Comparison of ENCODE assay signal across 11 cellular contexts in the genomic region with DNA sequence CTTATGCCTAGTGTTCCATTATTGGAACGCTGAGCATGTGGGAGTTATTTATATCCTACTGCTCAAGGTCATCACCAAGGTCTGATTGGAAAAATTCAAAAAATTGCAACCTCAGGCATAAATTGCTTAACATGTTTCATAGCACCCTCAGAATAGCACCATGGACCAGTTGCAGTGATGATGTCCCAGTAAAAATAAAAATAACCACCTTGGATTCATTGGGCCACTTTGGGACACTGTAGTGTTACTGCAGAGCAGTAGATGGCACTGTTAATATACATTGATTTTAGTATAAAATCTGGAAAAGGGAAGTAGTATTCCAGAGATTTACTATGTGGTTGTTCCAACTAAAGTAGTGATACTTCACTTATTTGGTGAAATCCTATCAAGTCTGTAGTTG. TPM values are rescaled to one million over a fixed set of nuclear protein-coding genes. Genes with fewer than 3 reads are reported as not detected.
A peak's percentile ranks its signal among the peaks of the same experiment; 100 is the strongest.
DNase-seq lines count a peak whose midpoint lies in the region; ATAC-seq and TF ChIP-seq lines count a peak whose summit lies in the region.
"Had no signal": no experiment of that assay in that cellular context is flagged by ENCODE, and none has a peak within 500 bp of the region (broad histone marks: within the 10 kb centered on the region; RNA-seq: fewer than 3 reads in every experiment).

No MANE protein-coding gene starts in this region.

- H4K20me1 ChIP-seq in IMR-90 (ENCODE audit: insufficient read depth, low read length) = no peaks in the 10 kb centered on the region

- H3K9me1 ChIP-seq in IMR-90 (ENCODE audit: insufficient read depth, low read length) = no peaks in the 10 kb centered on the region

- H2AK5ac ChIP-seq in IMR-90 (ENCODE audit: low read depth, low read length) = no peak overlapping the region

- no peak overlapping the region for H2BK20ac ChIP-seq in IMR-90 (ENCODE audit: low read depth, low read length)

- peak; percentile 65 for ATAC-seq in IMR-90 (ENCODE audit: low read depth)
- ATAC-seq in HG03442 (IDR thresholded peaks at IDR 0.05; ENCODE audit: unreplicated experiment) = no peak
- ATAC-seq: naive thymus-derived CD4-positive, alpha-beta T cell had no signal

- no peak overlapping the region for H3K4me3 ChIP-seq in BE2C (ENCODE audit: low read depth, low read length)
- H3K4me3 ChIP-seq in IMR-90 (ENCODE audit: insufficient read depth, low read depth, low read length) = no peak overlapping the region

- H3K56ac ChIP-seq in IMR-90 (ENCODE audit: extremely low read depth, insufficient read depth, low read length) = no peak overlapping the region

- peak; percentile 49 for TF ChIP-seq RAD21 in IMR-90 (IDR thresholded peaks at IDR 0.05; ENCODE audit: low read length)

- no peak overlapping the region for H3K4me2 ChIP-seq in IMR-90 (ENCODE audit: low read depth, low read length)

- no TSS peak for BruUV-seq in IMR-90 (replicated peaks; lab: Mats Ljungman, UMichigan)

- intact Hi-C loops in IMR-90 (cut with micrococcal nuclease) = no loop called here

- no CpG with 5 or more reads among the region's 1 CpG for WGBS in IMR-90 (ENCODE audit: extremely low coverage in 2 of 2, insufficient read length in 1 of 2), 2 experiments

- H3K4me1 ChIP-seq in BE2C (no peaks in the 10 kb centered on the region), IMR-90 (ENCODE audit: control insufficient read depth, insufficient read depth, low read length) (no peaks in the 10 kb centered on the region)

- in situ Hi-C loops in IMR-90 (cut with MboI; ENCODE audit: low sequenced_read_pairs) = loop anchor here (10.0 kb wide), 1 partner anchor 167 kb away; no protein-coding TSS in a partner anchor

- H3K18ac ChIP-seq in IMR-90 (ENCODE audit: low read depth, low read length) = no peak overlapping the region

- CTCF ChIA-PET in IMR-90 (lab: Yijun Ruan, JAX) = interaction anchor here (0.6 to 1.4 kb wide), 3 partner anchors 138 to 318 kb away, joined by 3 to 6 read pairs (median 6); no protein-coding TSS in a partner anchor

- POLR2A ChIA-PET in IMR-90 (lab: Charles Lee; ENCODE audit: unreplicated experiment) = no interaction called here

- peak; percentile 46 for TF ChIP-seq CTCF in BE2C (IDR thresholded peaks at IDR 0.05; ENCODE audit: low read depth, low read length)
- peak; percentile 52 for TF ChIP-seq CTCF in IMR-90 (conservative IDR thresholded peaks at IDR 0.05; ENCODE audit: low read depth, low read length)

- H4K91ac ChIP-seq in IMR-90 (ENCODE audit: insufficient read depth, low read depth, low read length) = no peak overlapping the region

- no peaks in the 10 kb centered on the region for H3K79me1 ChIP-seq in IMR-90 (ENCODE audit: low read depth in 1 of 2, low read length in 2 of 2)

- no peak overlapping the region for H3K14ac ChIP-seq in IMR-90 (replicated peaks; ENCODE audit: low read depth, low read length)

- TF ChIP-seq POLR2A in IMR-90 (IDR thresholded peaks at IDR 0.05; ENCODE audit: low read depth, low read length) = no peak

- no peak overlapping the region for H4K5ac ChIP-seq in IMR-90 (ENCODE audit: low read depth, low read length)

- H3K9me3 ChIP-seq in BE2C = no peaks in the 10 kb centered on the region
- H3K9me3 ChIP-seq in IMR-90 (ENCODE audit: control insufficient read depth, insufficient read depth, low read length) = no peaks in the 10 kb centered on the region

- H3K4ac ChIP-seq in IMR-90 (ENCODE audit: low read depth, low read length) = no peak overlapping the region

- H2BK15ac ChIP-seq in IMR-90 (ENCODE audit: low read depth, low read length) = no peak overlapping the region

- H4K8ac ChIP-seq in IMR-90 (ENCODE audit: low read depth in 2 of 2, low read length in 2 of 2) = no peak overlapping the region

- no peak overlapping the region for H2BK5ac ChIP-seq in IMR-90 (ENCODE audit: low read depth, low read length, poor library complexity, severe bottlenecking)

- H2BK120ac ChIP-seq in IMR-90 (ENCODE audit: low read depth, low read length) = no peak overlapping the region

- peaks cover 3% of the 10 kb centered on the region; the same call in 1 of the 2 replicates for H3K27me3 ChIP-seq in BE2C
- H3K27me3 ChIP-seq in IMR-90 (ENCODE audit: control insufficient read depth, insufficient read depth, low read length) = peaks cover 7% of the 10 kb centered on the region; the same call in 1 of the 2 replicates

- no peak overlapping the region for H3K9ac ChIP-seq in IMR-90 (ENCODE audit: low read depth, low read length)

- no peak overlapping the region for H2AK9ac ChIP-seq in IMR-90 (replicated peaks; ENCODE audit: low read depth, low read length, poor library complexity)

- no peak overlapping the region for H3K27ac ChIP-seq in IMR-90 (ENCODE audit: insufficient read depth, low read length)

- no peak overlapping the region for H3K23ac ChIP-seq in IMR-90 (ENCODE audit: low read depth, low read length)

- H3K36me3 ChIP-seq in BE2C (no peaks in the 10 kb centered on the region), IMR-90 (ENCODE audit: control insufficient read depth, insufficient read depth, low read length) (no peaks in the 10 kb centered on the region)

- DNase-seq in BE2C = no peak
- peak; percentile 10 for DNase-seq in IMR-90
- peak; percentile 11 for DNase-seq in RPMI7951 (ENCODE audit: low read depth)
- DNase-seq in kidney tubule cell (ENCODE audit: low spot score) = peak; percentile 23
- no peak for DNase-seq in retina
- DNase-seq in NOMO-1 (lab: John Stamatoyannopoulos, UW; ENCODE audit: unreplicated experiment in 2 of 2) = no peak
- DNase-seq in amniotic stem cell (lab: John Stamatoyannopoulos, UW) = no peak
- DNase-seq: H7; naive thymus-derived CD4-positive, alpha-beta T cell; stimulated activated CD8-positive, alpha-beta memory T cell treated with anti-CD3 and anti-CD28 coated beads, Interleukin-4, amount 100 ng/mL, for 48 hours had no signal

- dilution Hi-C loops in IMR-90 (cut with HindIII; ENCODE audit: low sequenced_read_pairs, unreplicated experiment) = no loop called here

- H2AFZ ChIP-seq in IMR-90 (replicated peaks; ENCODE audit: low read length, poor library complexity) = no peak overlapping the region

TF ChIP-seq in IMR-90, 13 proteins besides CTCF, POLR2A, EP300 and RAD21:
- TF ChIP-seq, protein P1, sequence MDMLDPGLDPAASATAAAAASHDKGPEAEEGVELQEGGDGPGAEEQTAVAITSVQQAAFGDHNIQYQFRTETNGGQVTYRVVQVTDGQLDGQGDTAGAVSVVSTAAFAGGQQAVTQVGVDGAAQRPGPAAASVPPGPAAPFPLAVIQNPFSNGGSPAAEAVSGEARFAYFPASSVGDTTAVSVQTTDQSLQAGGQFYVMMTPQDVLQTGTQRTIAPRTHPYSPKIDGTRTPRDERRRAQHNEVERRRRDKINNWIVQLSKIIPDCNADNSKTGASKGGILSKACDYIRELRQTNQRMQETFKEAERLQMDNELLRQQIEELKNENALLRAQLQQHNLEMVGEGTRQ (IDR thresholded peaks at IDR 0.05; ENCODE audit: low read depth, low read length) = no peak
- peak; percentile 53 for TF ChIP-seq SMC3 (IDR thresholded peaks at IDR 0.05; ENCODE audit: low read depth, low read length)
- no peak for TF ChIP-seq FOS (IDR thresholded peaks at IDR 0.05; ENCODE audit: low read depth, low read length)
TF ChIP-seq in IMR-90: peak in this region for 1.

RNA-seq across cellular contexts. Expression of a gene that starts 31.0 kb away (rescaled TPM):
- not detected for polyA plus RNA-seq in BE2C (2012; ENCODE audit: insufficient read depth, insufficient read length, low read depth)
- total RNA-seq in IMR-90 (2012; rRNA removed) = not detected in 2 replicates
- not detected in 2 replicates for polyA plus RNA-seq in IMR-90 (2012; rRNA removed)
- not detected in 2 replicates for polyA plus RNA-seq in IMR-90 (2012; cell fraction: cytosol; rRNA removed)
- polyA plus RNA-seq in IMR-90 (2012; cell fraction: nucleus; rRNA removed; ENCODE audit: low replicate concordance) = not detected in 2 replicates
- total RNA-seq in RPMI7951 (2014; rRNA removed; shearing (Covaris generic)) = not detected in 2 replicates
- total RNA-seq: H7; naive thymus-derived CD4-positive, alpha-beta T cell had no signal
- polyA plus RNA-seq: naive thymus-derived CD4-positive, alpha-beta T cell had no signal

Comparison
In these comparisons a context has a peak if more than half of its experiments do, and no peak if none do; other contexts are left out.
1. DNase-seq: peak in IMR-90 (single experiment), RPMI7951 (single experiment) and kidney tubule cell (single experiment); none in BE2C (single experiment), retina (single experiment), NOMO-1 (0 of 2) and amniotic stem cell (single experiment).